Comparison of ENCODE assay signal across 1 cellular context in the genomic region with DNA sequence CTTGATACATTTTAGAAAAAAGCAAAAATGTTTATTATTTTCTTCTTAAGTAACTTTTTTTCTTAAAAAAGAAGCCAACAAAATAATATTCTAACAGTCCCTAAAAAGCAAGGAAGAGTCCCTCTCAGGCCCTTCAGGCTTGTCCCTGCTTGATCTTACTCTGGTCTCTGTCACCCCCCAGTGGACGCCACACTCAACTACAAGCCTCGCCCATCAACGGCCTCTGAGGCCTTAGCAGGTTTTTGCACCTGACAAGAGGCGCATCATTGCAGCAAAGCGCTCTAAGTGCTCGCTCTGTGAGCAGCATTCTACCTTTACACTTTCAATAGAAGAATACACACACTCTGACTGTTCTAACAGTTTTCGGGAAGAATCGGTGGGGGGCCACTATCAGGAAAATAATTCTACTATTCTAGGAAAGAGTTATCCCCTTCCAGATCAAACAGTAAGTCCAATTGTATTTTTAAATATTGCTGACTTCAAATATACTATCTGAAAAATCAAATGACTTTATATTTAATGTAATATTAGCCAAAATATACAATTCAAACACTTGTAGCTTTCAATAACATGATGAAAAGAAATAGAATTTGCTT.
TF ChIP-seq lines count a peak whose summit lies in the region.

No MANE protein-coding gene starts in this region.

TF ChIP-seq in HepG2, 621 proteins besides CTCF, POLR2A, EP300 and RAD21 (continued from another document):
- peak; percentile 59 for TF ChIP-seq SMC3 (IDR thresholded peaks at IDR 0.05; ENCODE audit: low read length)
